In genomic region chr22:48489551-48490512, GRCh38 we compare ENCODE assay signal across 8 cellular contexts.
DNase-seq lines count a peak whose midpoint lies in the region; ATAC-seq and TF ChIP-seq lines count a peak whose summit lies in the region.

No MANE protein-coding gene starts in this region.

- H3K36me3 Mint-ChIP-seq in T-helper 2 cell treated with Interferon-gamma antibody and Interleukin-4, amounts not matched to agents 5 μg/mL and 100 μg/mL, for 36 hours (ENCODE audit: low read depth): no peaks in the 10 kb centered on the region

- H3K9me3 ChIP-seq in HUES64 (ENCODE audit: insufficient read depth, low read depth, low read length): no peaks in the 10 kb centered on the region
- no peaks in the 10 kb centered on the region for H3K9me3 ChIP-seq in left lung

- no peaks in the 10 kb centered on the region for H3K4me1 Mint-ChIP-seq in T-helper 2 cell treated with Interferon-gamma antibody and Interleukin-4, amounts not matched to agents 5 μg/mL and 100 μg/mL, for 36 hours (ENCODE audit: low read depth)

- H3K9ac ChIP-seq in HUES64 (ENCODE audit: low read depth, low read length): peak overlapping the region; percentile 72

- intact Hi-C loops in left lung (cut with DNase I): no loop called here
- intact Hi-C loops in posterior vena cava (cut with DNase I): no loop called here

- no peak overlapping the region for H3K27ac Mint-ChIP-seq in T-helper 2 cell treated with Interferon-gamma antibody and Interleukin-4, amounts not matched to agents 5 μg/mL and 100 μg/mL, for 36 hours

- H3K9me3 Mint-ChIP-seq in T-helper 2 cell treated with Interferon-gamma antibody and Interleukin-4, amounts not matched to agents 5 μg/mL and 100 μg/mL, for 36 hours: no peaks in the 10 kb centered on the region

- WGBS in HUES64: under 1% methylated on average over 113 of the region's 113 CpGs

- peak in 1 of 2 donors; percentile 78 for DNase-seq in left lung
- DNase-seq in substantia nigra (lab: John Stamatoyannopoulos, UW): peak in 3 of 49 donors; percentile 12 to 46 (median 15)
- no peak for DNase-seq in middle frontal gyrus (ENCODE audit: extremely low spot score, low spot score)
- no peak for DNase-seq in posterior vena cava (ENCODE audit: low spot score)
- no peak for DNase-seq in T-helper 2 cell treated with Interferon-gamma antibody and Interleukin-4, amounts not matched to agents 5 μg/mL and 100 μg/mL, for 36 hours (ENCODE audit: low spot score)
- no peak for DNase-seq in globus pallidus (ENCODE audit: low spot score)

- H3K27me3 Mint-ChIP-seq in T-helper 2 cell treated with Interferon-gamma antibody and Interleukin-4, amounts not matched to agents 5 μg/mL and 100 μg/mL, for 36 hours (ENCODE audit: low read depth): peaks cover 47% of the 10 kb centered on the region

- peak; percentile 47 for ATAC-seq in left lung

- H3K4me3 ChIP-seq in HUES64 (ENCODE audit: low read length) (peak overlapping the region; percentile 68), left lung (peak overlapping the region; percentile 35 to 38)

- no peak overlapping the region for H3K4me3 Mint-ChIP-seq in T-helper 2 cell treated with Interferon-gamma antibody and Interleukin-4, amounts not matched to agents 5 μg/mL and 100 μg/mL, for 36 hours

- H3K27ac ChIP-seq in HUES64 (ENCODE audit: low read depth, low read length) (no peak overlapping the region), cingulate gyrus (ENCODE audit: low read depth, low read length) (peak overlapping the region; percentile 65), left lung (no peak overlapping the region), substantia nigra (ENCODE audit: low read depth, low read length, poor library complexity, severe bottlenecking) (peak overlapping the region; percentile 40)

- H3K27me3 ChIP-seq in HUES64 (ENCODE audit: insufficient read depth, low read length): peaks cover 41% of the 10 kb centered on the region
- peaks cover 34 to 87% of the 10 kb centered on the region in 2 donors for H3K27me3 ChIP-seq in left lung

- H3K4me1 ChIP-seq in HUES64 (ENCODE audit: insufficient read depth, low read length): peaks cover 11% of the 10 kb centered on the region
- peaks cover 3 to 14% of the 10 kb centered on the region in 2 donors for H3K4me1 ChIP-seq in left lung

- H3K36me3 ChIP-seq in HUES64 (ENCODE audit: insufficient read depth, low read length) (no peaks in the 10 kb centered on the region), left lung (no peaks in the 10 kb centered on the region)

- TF ChIP-seq CTCF in left lung (IDR thresholded peaks at IDR 0.05): no peak

Comparison
In these comparisons a context has a peak if more than half of its experiments do, and no peak if none do; other contexts are left out.
1. H3K27ac ChIP-seq: peak in cingulate gyrus (single experiment) and substantia nigra (single experiment); none in HUES64 (single experiment) and left lung (0 of 2).